In the genomic region with DNA sequence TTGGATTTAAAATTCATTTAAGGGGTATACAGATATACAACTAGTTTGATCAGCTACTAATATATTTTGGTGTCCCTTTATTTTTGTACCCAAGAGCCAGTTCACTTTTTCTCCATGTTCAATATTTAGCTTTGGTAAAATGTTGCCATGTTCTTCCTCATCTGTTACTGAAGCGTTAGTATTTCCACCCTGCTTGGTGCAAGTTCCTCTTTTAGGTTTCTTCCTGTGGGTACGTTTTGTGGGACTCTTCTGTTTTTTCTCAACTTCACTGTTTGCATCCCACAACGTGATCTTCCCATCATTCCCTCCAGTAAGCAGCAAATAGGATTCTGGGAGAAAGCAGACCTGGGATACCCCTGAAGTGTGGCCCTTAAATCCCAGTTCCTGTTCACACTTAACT, we compare ENCODE assay signal across 1 cellular context.
TF ChIP-seq lines count a peak whose summit lies in the region.

No MANE protein-coding gene starts in this region.

TF ChIP-seq in K562, 482 proteins besides CTCF, POLR2A, EP300 and RAD21:
- TF ChIP-seq NR2F6 (CRISPR knock-in tag; IDR thresholded peaks at IDR 0.05) (no peak), ZNF778 (CRISPR knock-in tag; IDR thresholded peaks at IDR 0.05) (no peak), SRF (CRISPR knock-in tag; IDR thresholded peaks at IDR 0.05) (no peak), ILF3 (IDR thresholded peaks at IDR 0.05; ENCODE audit: borderline replicate concordance) (no peak), HDAC2 (IDR thresholded peaks at IDR 0.05) (no peak), SETDB1 (IDR thresholded peaks at IDR 0.05; ENCODE audit: low read length) (no peak), SIN3A (IDR thresholded peaks at IDR 0.05; ENCODE audit: borderline replicate concordance in 2 of 2, control insufficient read depth in 1 of 2, low read depth in 2 of 2, low read length in 2 of 2) (no peak), ZNF133 (CRISPR knock-in tag; IDR thresholded peaks at IDR 0.05) (no peak), PHF20 (IDR thresholded peaks at IDR 0.05; ENCODE audit: partially characterized antibody) (no peak), SNRNP70 (optimal IDR thresholded peaks at IDR 0.05; ENCODE audit: low read depth, low read length) (no peak), IRF2 (CRISPR knock-in tag; IDR thresholded peaks at IDR 0.05) (no peak), TAF9B (IDR thresholded peaks at IDR 0.05; ENCODE audit: partially characterized antibody) (no peak), SREBF2 (CRISPR knock-in tag; IDR thresholded peaks at IDR 0.05) (no peak), ZNF717 (CRISPR knock-in tag; IDR thresholded peaks at IDR 0.05) (no peak), ZNF707 (CRISPR knock-in tag; conservative IDR thresholded peaks at IDR 0.05) (no peak)
- TF ChIP-seq, protein P1, sequence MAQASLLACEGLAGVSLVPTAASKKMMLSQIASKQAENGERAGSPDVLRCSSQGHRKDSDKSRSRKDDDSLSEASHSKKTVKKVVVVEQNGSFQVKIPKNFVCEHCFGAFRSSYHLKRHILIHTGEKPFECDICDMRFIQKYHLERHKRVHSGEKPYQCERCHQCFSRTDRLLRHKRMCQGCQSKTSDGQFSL (CRISPR knock-in tag; IDR thresholded peaks at IDR 0.05) = no peak
- TF ChIP-seq, protein P1 (tag; IDR thresholded peaks at IDR 0.05) = no peak
- TF ChIP-seq, protein P2, sequence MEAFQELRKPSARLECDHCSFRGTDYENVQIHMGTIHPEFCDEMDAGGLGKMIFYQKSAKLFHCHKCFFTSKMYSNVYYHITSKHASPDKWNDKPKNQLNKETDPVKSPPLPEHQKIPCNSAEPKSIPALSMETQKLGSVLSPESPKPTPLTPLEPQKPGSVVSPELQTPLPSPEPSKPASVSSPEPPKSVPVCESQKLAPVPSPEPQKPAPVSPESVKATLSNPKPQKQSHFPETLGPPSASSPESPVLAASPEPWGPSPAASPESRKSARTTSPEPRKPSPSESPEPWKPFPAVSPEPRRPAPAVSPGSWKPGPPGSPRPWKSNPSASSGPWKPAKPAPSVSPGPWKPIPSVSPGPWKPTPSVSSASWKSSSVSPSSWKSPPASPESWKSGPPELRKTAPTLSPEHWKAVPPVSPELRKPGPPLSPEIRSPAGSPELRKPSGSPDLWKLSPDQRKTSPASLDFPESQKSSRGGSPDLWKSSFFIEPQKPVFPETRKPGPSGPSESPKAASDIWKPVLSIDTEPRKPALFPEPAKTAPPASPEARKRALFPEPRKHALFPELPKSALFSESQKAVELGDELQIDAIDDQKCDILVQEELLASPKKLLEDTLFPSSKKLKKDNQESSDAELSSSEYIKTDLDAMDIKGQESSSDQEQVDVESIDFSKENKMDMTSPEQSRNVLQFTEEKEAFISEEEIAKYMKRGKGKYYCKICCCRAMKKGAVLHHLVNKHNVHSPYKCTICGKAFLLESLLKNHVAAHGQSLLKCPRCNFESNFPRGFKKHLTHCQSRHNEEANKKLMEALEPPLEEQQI (IDR thresholded peaks at IDR 0.05) = no peak
